ENCODE assay signal across 2 cellular contexts in genomic region chr22:44332946-44333345, GRCh38.
A peak's percentile ranks its signal among the peaks of the same experiment; 100 is the strongest.
TF ChIP-seq lines count a peak whose summit lies in the region.

No MANE protein-coding gene starts in this region.

TF ChIP-seq in HepG2, 621 proteins besides CTCF, POLR2A, EP300 and RAD21:
- TF ChIP-seq ZNF768 (CRISPR knock-in tag; IDR thresholded peaks at IDR 0.05) (peak; percentile 90), ZNF275 (CRISPR knock-in tag; IDR thresholded peaks at IDR 0.05; ENCODE audit: borderline replicate concordance) (no peak)

TF ChIP-seq in WTC11, 78 proteins besides CTCF, POLR2A, EP300 and RAD21:
- TF ChIP-seq FOXJ3 (CRISPR knock-in tag; IDR thresholded peaks at IDR 0.05; ENCODE audit: borderline replicate concordance) (no peak), ZSCAN18 (CRISPR knock-in tag; IDR thresholded peaks at IDR 0.05) (no peak), ATF2 (CRISPR knock-in tag; IDR thresholded peaks at IDR 0.05; ENCODE audit: borderline replicate concordance, low read depth) (no peak), ZMAT4 (CRISPR knock-in tag; IDR thresholded peaks at IDR 0.05) (no peak), ARID4B (CRISPR knock-in tag; IDR thresholded peaks at IDR 0.05; ENCODE audit: borderline replicate concordance) (no peak), RELA (CRISPR knock-in tag; IDR thresholded peaks at IDR 0.05; ENCODE audit: borderline replicate concordance) (no peak), MLX (CRISPR knock-in tag; IDR thresholded peaks at IDR 0.05) (no peak), ATF6 (CRISPR knock-in tag; IDR thresholded peaks at IDR 0.05) (no peak), HMGXB4 (CRISPR knock-in tag; IDR thresholded peaks at IDR 0.05) (no peak), IRF1 (CRISPR knock-in tag; IDR thresholded peaks at IDR 0.05) (no peak; the same call in 1 of the 2 replicates), ZNF512 (CRISPR knock-in tag; IDR thresholded peaks at IDR 0.05; ENCODE audit: borderline replicate concordance) (no peak), ZNF416 (CRISPR knock-in tag; IDR thresholded peaks at IDR 0.05) (no peak), NFE2L1 (CRISPR knock-in tag; IDR thresholded peaks at IDR 0.05) (no peak), NR3C1 (CRISPR knock-in tag; conservative IDR thresholded peaks at IDR 0.05; ENCODE audit: low read depth) (no peak)
TF ChIP-seq in WTC11: peak in this region for 0.
